Comparison of ENCODE assay signal across 20 cellular contexts in genomic region chr4:71163317-71163716, GRCh38.
DNase-seq lines count a peak whose midpoint lies in the region; ATAC-seq, FAIRE-seq and TF ChIP-seq lines count a peak whose summit lies in the region.
"Had no signal": no experiment of that assay in that cellular context is flagged by ENCODE, and none has a peak within 500 bp of the region (broad histone marks: within the 10 kb centered on the region; RNA-seq: fewer than 3 reads in every experiment).

No MANE protein-coding gene starts in this region.

- no peak overlapping the region for H3K4me3 Mint-ChIP-seq in astrocyte (ENCODE audit: unreplicated experiment)
- no peak overlapping the region for H3K4me3 Mint-ChIP-seq in activated CD4-positive, alpha-beta T cell treated with anti-CD3 and anti-CD28 coated beads, Interleukin-2, amount 10 ng/mL, durations not matched to agents 24 days and 14 days
- H3K4me3 Mint-ChIP-seq: CD14-positive monocyte; CD4-positive, alpha-beta memory T cell; GM23338; IgD-negative memory B cell had no signal

- intact Hi-C loops in activated CD4-positive, alpha-beta T cell treated with anti-CD3 and anti-CD28 coated beads, Interleukin-2, amount 10 ng/mL, durations not matched to agents 24 days and 14 days (cut with micrococcal nuclease), result no loop called here

- TF ChIP-seq CTCF in HEK293 (tag by site-specific recombination; IDR thresholded peaks at IDR 0.05), result no peak
- no peak for TF ChIP-seq CTCF in astrocyte (IDR thresholded peaks at IDR 0.05; ENCODE audit: insufficient read depth, low read depth, low read length)
- no peak for TF ChIP-seq CTCF in fibroblast of the aortic adventitia (IDR thresholded peaks at IDR 0.05; ENCODE audit: insufficient read depth, low read length)
- TF ChIP-seq CTCF in smooth muscle cell (IDR thresholded peaks at IDR 0.05; ENCODE audit: borderline replicate concordance, insufficient read depth, poor library complexity, severe bottlenecking), result no peak

- H3K4me2 ChIP-seq in astrocyte (ENCODE audit: low read length) (no peak overlapping the region), smooth muscle cell (no peak overlapping the region)
- H3K4me2 ChIP-seq: BLaER1, GM23338 had no signal

- H3K27me3 ChIP-seq in astrocyte (ENCODE audit: insufficient read depth, low read length), result no peaks in the 10 kb centered on the region
- H3K27me3 ChIP-seq in smooth muscle cell (ENCODE audit: low read depth), result no peaks in the 10 kb centered on the region
- H3K27me3 ChIP-seq: BLaER1 had no signal

- H3K4me1 ChIP-seq in HEK293 (ENCODE audit: control insufficient read depth, insufficient read depth, low read length), result no peaks in the 10 kb centered on the region
- H3K4me1 ChIP-seq in astrocyte (ENCODE audit: insufficient read depth, low read length), result no peaks in the 10 kb centered on the region
- H3K4me1 ChIP-seq in smooth muscle cell (ENCODE audit: low read depth), result no peaks in the 10 kb centered on the region
- H3K4me1 ChIP-seq: BLaER1 had no signal

- ATAC-seq in HG02571 (IDR thresholded peaks at IDR 0.05; ENCODE audit: unreplicated experiment), result no peak
- no peak for ATAC-seq in stimulated activated naive CD8-positive, alpha-beta T cell treated with anti-CD3 and anti-CD28 coated beads, Interleukin-15, Interleukin-2, amounts not matched to agents 100 U/mL and 50 U/mL, for 24 hours
- ATAC-seq: GM23338, HCT116 had no signal

- WGBS in smooth muscle cell (ENCODE audit: low lambda C conversion rate), result 41% methylated on average over 2 of the region's 2 CpGs

- H3K4me3 ChIP-seq in HEK293 (ENCODE audit: low read depth, low read length), result no peak overlapping the region
- H3K4me3 ChIP-seq in astrocyte (ENCODE audit: insufficient read depth, low read depth, low read length), result no peak overlapping the region
- H3K4me3 ChIP-seq in fibroblast of the aortic adventitia (ENCODE audit: low read depth, low read length), result no peak overlapping the region
- H3K4me3 ChIP-seq in smooth muscle cell, result no peak overlapping the region
- H3K4me3 ChIP-seq: BLaER1, GM23338 had no signal

- H3K36me3 ChIP-seq in HEK293 (ENCODE audit: control insufficient read depth in 2 of 2, insufficient read depth in 1 of 2, low read length in 2 of 2) (no peaks in the 10 kb centered on the region), astrocyte (ENCODE audit: insufficient read depth, low read length) (no peaks in the 10 kb centered on the region), smooth muscle cell (ENCODE audit: low read depth) (no peaks in the 10 kb centered on the region)
- H3K36me3 ChIP-seq: BLaER1 had no signal

- no peaks in the 10 kb centered on the region for H3K27me3 Mint-ChIP-seq in astrocyte (ENCODE audit: low read depth, unreplicated experiment)
- H3K27me3 Mint-ChIP-seq in activated CD4-positive, alpha-beta T cell treated with anti-CD3 and anti-CD28 coated beads, Interleukin-2, amount 10 ng/mL, durations not matched to agents 24 days and 14 days, result peaks cover 15% of the 10 kb centered on the region

- H2AFZ ChIP-seq in astrocyte (ENCODE audit: low read depth, low read length), result no peak overlapping the region
- H2AFZ ChIP-seq in smooth muscle cell (ENCODE audit: low read depth), result peak overlapping the region; percentile 9
- H2AFZ ChIP-seq: GM23338 had no signal

- H3K9me3 Mint-ChIP-seq in astrocyte (ENCODE audit: unreplicated experiment), result no peaks in the 10 kb centered on the region
- H3K9me3 Mint-ChIP-seq in activated CD4-positive, alpha-beta T cell treated with anti-CD3 and anti-CD28 coated beads, Interleukin-2, amount 10 ng/mL, durations not matched to agents 24 days and 14 days, result no peaks in the 10 kb centered on the region
- H3K9me3 Mint-ChIP-seq: CD14-positive monocyte; CD4-positive, alpha-beta memory T cell; GM23338 had no signal

- FAIRE-seq in astrocyte (lab: Jason Lieb, UNC), result peak; percentile 54
- FAIRE-seq: H54, HTR-8/SVneo had no signal

- DNase-seq in astrocyte (ENCODE audit: low read depth) (peak; percentile 23), fibroblast of the aortic adventitia (ENCODE audit: low read depth) (peak; percentile 12), smooth muscle cell (lab: John Stamatoyannopoulos, UW; ENCODE audit: unreplicated experiment) (no peak), NCI-H2171 (lab: John Stamatoyannopoulos, UW) (no peak)
- DNase-seq in activated CD4-positive, alpha-beta T cell treated with anti-CD3 and anti-CD28 coated beads, Interleukin-2, amount 10 ng/mL, durations not matched to agents 24 days and 14 days, result no peak
- DNase-seq in stimulated activated naive CD8-positive, alpha-beta T cell treated with anti-CD3 and anti-CD28 coated beads, Interleukin-15, Interleukin-2, amounts not matched to agents 100 U/mL and 50 U/mL, for 24 hours, result no peak
- DNase-seq: 8988T; CD4-positive, alpha-beta memory T cell; DMS153; DMS79; GF-D8 had no signal

- POLR2A ChIA-PET in HEK293 (lab: Yijun Ruan, JAX), result no interaction called here

- H3K27ac Mint-ChIP-seq in astrocyte (ENCODE audit: unreplicated experiment), result no peak overlapping the region
- H3K27ac Mint-ChIP-seq in activated CD4-positive, alpha-beta T cell treated with anti-CD3 and anti-CD28 coated beads, Interleukin-2, amount 10 ng/mL, durations not matched to agents 24 days and 14 days, result no peak overlapping the region
- H3K27ac Mint-ChIP-seq: CD14-positive monocyte; CD4-positive, alpha-beta memory T cell; GM23338; IgD-negative memory B cell had no signal

- no peaks in the 10 kb centered on the region for H3K4me1 Mint-ChIP-seq in astrocyte (ENCODE audit: low read depth, unreplicated experiment)
- no peaks in the 10 kb centered on the region for H3K4me1 Mint-ChIP-seq in activated CD4-positive, alpha-beta T cell treated with anti-CD3 and anti-CD28 coated beads, Interleukin-2, amount 10 ng/mL, durations not matched to agents 24 days and 14 days
- H3K4me1 Mint-ChIP-seq: CD14-positive monocyte; CD4-positive, alpha-beta memory T cell; GM23338; IgD-negative memory B cell had no signal

- H3K9ac ChIP-seq in astrocyte (ENCODE audit: low read length) (no peak overlapping the region), smooth muscle cell (ENCODE audit: low read depth) (no peak overlapping the region)
- H3K9ac ChIP-seq: BLaER1 had no signal

- H3K27ac ChIP-seq in HEK293 (ENCODE audit: extremely low read depth, low read depth, low read length) (no peak overlapping the region), astrocyte (ENCODE audit: low read depth, low read length) (no peak overlapping the region), smooth muscle cell (ENCODE audit: low read depth) (no peak overlapping the region)
- H3K27ac ChIP-seq: BLaER1 had no signal

- no peaks in the 10 kb centered on the region for H3K79me2 ChIP-seq in astrocyte (ENCODE audit: insufficient read depth, low read length)
- H3K79me2 ChIP-seq in smooth muscle cell (ENCODE audit: low read depth), result no peaks in the 10 kb centered on the region

- H3K36me3 Mint-ChIP-seq in astrocyte (ENCODE audit: low read depth, unreplicated experiment), result no peaks in the 10 kb centered on the region
- no peaks in the 10 kb centered on the region for H3K36me3 Mint-ChIP-seq in activated CD4-positive, alpha-beta T cell treated with anti-CD3 and anti-CD28 coated beads, Interleukin-2, amount 10 ng/mL, durations not matched to agents 24 days and 14 days (ENCODE audit: low read depth)
- H3K36me3 Mint-ChIP-seq: CD14-positive monocyte; CD4-positive, alpha-beta memory T cell; IgD-negative memory B cell had no signal

- CTCF ChIA-PET in HEK293 (lab: Yijun Ruan, JAX), result no interaction called here

- H4K20me1 ChIP-seq in astrocyte (ENCODE audit: insufficient read depth, low read length) (no peaks in the 10 kb centered on the region), smooth muscle cell (ENCODE audit: low read depth) (no peaks in the 10 kb centered on the region)
- H4K20me1 ChIP-seq: BLaER1 had no signal

- no peaks in the 10 kb centered on the region for H3F3A ChIP-seq in smooth muscle cell (ENCODE audit: low read depth)

- H3K9me3 ChIP-seq in HEK293 (ENCODE audit: control insufficient read depth, insufficient read depth, low read depth, low read length) (no peaks in the 10 kb centered on the region), astrocyte (ENCODE audit: insufficient read depth, low read depth, low read length) (no peaks in the 10 kb centered on the region), smooth muscle cell (replicated peaks; ENCODE audit: low read depth) (no peaks in the 10 kb centered on the region)
- H3K9me3 ChIP-seq: BLaER1 had no signal

TF ChIP-seq in HEK293, 187 proteins besides CTCF, POLR2A, EP300 and RAD21:
- TF ChIP-seq PRDM10 (tag by site-specific recombination; IDR thresholded peaks at IDR 0.05), result peak; percentile 57; the same call in 1 of the 2 replicates
- no peak for TF ChIP-seq ZNF404 (tag by site-specific recombination; IDR thresholded peaks at IDR 0.05)

Comparison
In these comparisons a context has a peak if more than half of its experiments do, and no peak if none do; other contexts are left out.
1. DNase-seq: peak in astrocyte (single experiment) and fibroblast of the aortic adventitia (single experiment); none in smooth muscle cell (single experiment), activated CD4-positive, alpha-beta T cell treated with anti-CD3 and anti-CD28 coated beads, Interleukin-2, amount 10 ng/mL, durations not matched to agents 24 days and 14 days (single experiment), stimulated activated naive CD8-positive, alpha-beta T cell treated with anti-CD3 and anti-CD28 coated beads, Interleukin-15, Interleukin-2, amounts not matched to agents 100 U/mL and 50 U/mL, for 24 hours (single experiment) and NCI-H2171 (single experiment).